In the genomic region with DNA sequence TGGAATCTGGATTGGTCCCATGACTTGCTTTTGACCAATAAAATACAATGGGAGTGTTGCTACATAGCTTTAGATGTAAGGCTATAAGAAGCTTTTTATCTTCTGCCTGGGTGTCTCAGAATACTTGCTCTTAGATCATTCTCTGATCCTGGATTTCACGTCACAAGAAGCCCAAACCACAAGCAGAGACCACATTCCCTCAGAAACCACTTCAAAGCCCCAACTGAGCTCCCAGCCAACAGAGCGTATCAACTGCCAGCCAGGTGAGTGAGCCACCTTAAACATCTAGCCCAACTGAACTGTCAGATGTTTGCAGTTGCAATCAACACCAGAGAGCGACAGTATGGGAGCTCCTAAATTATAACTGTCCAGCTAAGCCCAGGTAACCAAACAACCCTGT, we compare ENCODE assay signal across 11 cellular contexts.
DNase-seq lines count a peak whose midpoint lies in the region; ATAC-seq and TF ChIP-seq lines count a peak whose summit lies in the region.
"Had no signal": no experiment of that assay in that cellular context is flagged by ENCODE, and none has a peak within 500 bp of the region (broad histone marks: within the 10 kb centered on the region; RNA-seq: fewer than 3 reads in every experiment).

No MANE protein-coding gene starts in this region.

- no peaks in the 10 kb centered on the region for H3K27me3 ChIP-seq in neural progenitor cell

- no peak overlapping the region for H3K4me2 ChIP-seq in neural progenitor cell

- no peaks in the 10 kb centered on the region for H3K79me2 ChIP-seq in neural progenitor cell (ENCODE audit: low read depth)

- H3K9me3 Mint-ChIP-seq in activated CD4-positive, alpha-beta T cell treated with anti-CD3 and anti-CD28 coated beads, Interleukin-2, amount 10 ng/mL, durations not matched to agents 24 days and 14 days, result peaks cover 6% of the 10 kb centered on the region
- H3K9me3 Mint-ChIP-seq in naive thymus-derived CD8-positive, alpha-beta T cell, result peaks cover 3 to 45% (median 9%) of the 10 kb centered on the region in 9 donors
- no peaks in the 10 kb centered on the region for H3K9me3 Mint-ChIP-seq in neural progenitor cell

- peaks cover 2% of the 10 kb centered on the region for H3K27me3 Mint-ChIP-seq in activated CD4-positive, alpha-beta T cell treated with anti-CD3 and anti-CD28 coated beads, Interleukin-2, amount 10 ng/mL, durations not matched to agents 24 days and 14 days
- peaks cover 0 to 24% (median 5%) of the 10 kb centered on the region in 5 donors for H3K27me3 Mint-ChIP-seq in naive thymus-derived CD8-positive, alpha-beta T cell
- peaks cover 3% of the 10 kb centered on the region for H3K27me3 Mint-ChIP-seq in neural progenitor cell (ENCODE audit: insufficient read depth, low read depth)

- no peaks in the 10 kb centered on the region for H4K20me1 ChIP-seq in neural progenitor cell (ENCODE audit: low read depth)

- no peak for TF ChIP-seq CTCF in neural progenitor cell (IDR thresholded peaks at IDR 0.05)

- peaks cover 5% of the 10 kb centered on the region for H3K4me1 Mint-ChIP-seq in activated CD4-positive, alpha-beta T cell treated with anti-CD3 and anti-CD28 coated beads, Interleukin-2, amount 10 ng/mL, durations not matched to agents 24 days and 14 days
- peaks cover 7 to 11% (median 9%) of the 10 kb centered on the region in 4 donors for H3K4me1 Mint-ChIP-seq in naive thymus-derived CD8-positive, alpha-beta T cell
- H3K4me1 Mint-ChIP-seq in neural progenitor cell, result peaks cover 2% of the 10 kb centered on the region
- H3K4me1 Mint-ChIP-seq: WTC11 had no signal

- no peak overlapping the region for H3K4me3 Mint-ChIP-seq in activated CD4-positive, alpha-beta T cell treated with anti-CD3 and anti-CD28 coated beads, Interleukin-2, amount 10 ng/mL, durations not matched to agents 24 days and 14 days
- peak overlapping the region in 4 of 10 donors; percentile 39 to 83 (median 81) for H3K4me3 Mint-ChIP-seq in naive thymus-derived CD8-positive, alpha-beta T cell
- no peak overlapping the region for H3K4me3 Mint-ChIP-seq in neural progenitor cell
- H3K4me3 Mint-ChIP-seq: WTC11 had no signal

- intact Hi-C loops in activated CD4-positive, alpha-beta T cell treated with anti-CD3 and anti-CD28 coated beads, Interleukin-2, amount 10 ng/mL, durations not matched to agents 24 days and 14 days (cut with micrococcal nuclease), result no loop called here

- H3K9me3 ChIP-seq in KOPT-K1 (ENCODE audit: insufficient read depth, low read length, poor library complexity, severe bottlenecking) (peaks cover 17% of the 10 kb centered on the region), neural progenitor cell (ENCODE audit: low read depth) (no peaks in the 10 kb centered on the region)

- DNase-seq in activated CD4-positive, alpha-beta T cell treated with anti-CD3 and anti-CD28 coated beads, Interleukin-2, amount 10 ng/mL, durations not matched to agents 24 days and 14 days, result peak; percentile 79
- DNase-seq in activated CD4-positive, alpha-beta T cell treated with anti-CD3 and anti-CD28 coated beads, Interleukin-2, amount 50 U/mL, for 48 hours, result no peak
- DNase-seq in amniotic epithelial cell (ENCODE audit: low read depth) (peak; percentile 46), NOMO-1 treated with DMSO at 0.1 percent for 48 hours (lab: John Stamatoyannopoulos, UW; ENCODE audit: unreplicated experiment) (no peak), neural progenitor cell (ENCODE audit: low spot score) (no peak), NCI-H2196 (lab: John Stamatoyannopoulos, UW; ENCODE audit: unreplicated experiment) (no peak)
- peak in 8 of 10 donors; percentile 31 to 73 (median 54) for DNase-seq in naive thymus-derived CD8-positive, alpha-beta T cell
- DNase-seq: NCI-H1092 treated with DMSO at 0.1 percent for 48 hours had no signal

- peak; percentile 47 to 79 for ATAC-seq in naive thymus-derived CD8-positive, alpha-beta T cell
- ATAC-seq: WTC11 had no signal

- H3K4me3 ChIP-seq in neural progenitor cell, result no peak overlapping the region
- H3K4me3 ChIP-seq: SK-N-MC had no signal

- H3K27ac Mint-ChIP-seq in activated CD4-positive, alpha-beta T cell treated with anti-CD3 and anti-CD28 coated beads, Interleukin-2, amount 10 ng/mL, durations not matched to agents 24 days and 14 days, result no peak overlapping the region
- peak overlapping the region in 8 of 10 donors; percentile 8 to 94 (median 70) for H3K27ac Mint-ChIP-seq in naive thymus-derived CD8-positive, alpha-beta T cell
- H3K27ac Mint-ChIP-seq in neural progenitor cell, result no peak overlapping the region
- H3K27ac Mint-ChIP-seq: WTC11 had no signal

- no peaks in the 10 kb centered on the region for H3K36me3 Mint-ChIP-seq in activated CD4-positive, alpha-beta T cell treated with anti-CD3 and anti-CD28 coated beads, Interleukin-2, amount 10 ng/mL, durations not matched to agents 24 days and 14 days (ENCODE audit: low read depth)
- peaks cover 0 to 22% (median 0%) of the 10 kb centered on the region in 3 donors for H3K36me3 Mint-ChIP-seq in naive thymus-derived CD8-positive, alpha-beta T cell
- no peaks in the 10 kb centered on the region for H3K36me3 Mint-ChIP-seq in neural progenitor cell
- H3K36me3 Mint-ChIP-seq: WTC11 had no signal

- no peak overlapping the region for H3K9ac ChIP-seq in neural progenitor cell

- H3F3A ChIP-seq in neural progenitor cell (ENCODE audit: low read depth), result no peaks in the 10 kb centered on the region

- H3K27ac ChIP-seq in KOPT-K1 (ENCODE audit: low read depth, low read length, poor library complexity, severe bottlenecking) (peak overlapping the region; percentile 52), neural progenitor cell (no peak overlapping the region)
- H3K27ac ChIP-seq: SK-N-MC had no signal

- H3K36me3 ChIP-seq in KOPT-K1 (ENCODE audit: insufficient read depth, low read length), result no peaks in the 10 kb centered on the region
- no peaks in the 10 kb centered on the region for H3K36me3 ChIP-seq in neural progenitor cell

- POLR2A ChIA-PET in naive thymus-derived CD8-positive, alpha-beta T cell (lab: Charles Lee), result no interaction called here

- no peaks in the 10 kb centered on the region for H3K4me1 ChIP-seq in neural progenitor cell

- no peak overlapping the region for H2AFZ ChIP-seq in neural progenitor cell (replicated peaks)

Comparison
In these comparisons a context has a peak if more than half of its experiments do, and no peak if none do; other contexts are left out.
1. DNase-seq: peak in activated CD4-positive, alpha-beta T cell treated with anti-CD3 and anti-CD28 coated beads, Interleukin-2, amount 10 ng/mL, durations not matched to agents 24 days and 14 days (single experiment), amniotic epithelial cell (single experiment) and naive thymus-derived CD8-positive, alpha-beta T cell (8 of 10); none in activated CD4-positive, alpha-beta T cell treated with anti-CD3 and anti-CD28 coated beads, Interleukin-2, amount 50 U/mL, for 48 hours (0 of 2), NOMO-1 treated with DMSO at 0.1 percent for 48 hours (single experiment), neural progenitor cell (single experiment) and NCI-H2196 (single experiment).
2. H3K27ac Mint-ChIP-seq: peak in naive thymus-derived CD8-positive, alpha-beta T cell (8 of 10); none in activated CD4-positive, alpha-beta T cell treated with anti-CD3 and anti-CD28 coated beads, Interleukin-2, amount 10 ng/mL, durations not matched to agents 24 days and 14 days (single experiment) and neural progenitor cell (single experiment).